ENCODE assay signal across 19 cellular contexts in genomic region chrX:124488412-124489161, GRCh38.
DNase-seq lines count a peak whose midpoint lies in the region; ATAC-seq and TF ChIP-seq lines count a peak whose summit lies in the region.
"Had no signal": no experiment of that assay in that cellular context is flagged by ENCODE, and none has a peak within 500 bp of the region (broad histone marks: within the 10 kb centered on the region; RNA-seq: fewer than 3 reads in every experiment).

No MANE protein-coding gene starts in this region.

- BruUV-seq in mammary epithelial cell (replicated peaks; lab: Mats Ljungman, UMichigan) = no TSS peak

- peak; percentile 80 for ATAC-seq in GM18505 (IDR thresholded peaks at IDR 0.05; ENCODE audit: unreplicated experiment)
- ATAC-seq in GM19467 (IDR thresholded peaks at IDR 0.05; ENCODE audit: unreplicated experiment) = peak; percentile 71
- peak; percentile 85 for ATAC-seq in HG02870 (IDR thresholded peaks at IDR 0.05; ENCODE audit: unreplicated experiment)
- peak; percentile 68 for ATAC-seq in HG03520 (IDR thresholded peaks at IDR 0.05; ENCODE audit: unreplicated experiment)
- ATAC-seq: activated T-cell treated with anti-CD3 and anti-CD28 coated beads, Interleukin-2, amount 50 U/mL, for 4 hours; left colon; stimulated activated effector memory CD8-positive, alpha-beta T cell treated with anti-CD3 and anti-CD28 coated beads, Interleukin-12 subunit alpha, Interleukin-12 subunit beta, amount 100 ng/mL, for 72 hours had no signal

- no peak for TF ChIP-seq POLR2A in GM18505 (IDR thresholded peaks at IDR 0.05; ENCODE audit: borderline replicate concordance, extremely low read depth, insufficient read depth, insufficient read length)

- CTCF ChIA-PET in mammary epithelial cell (lab: Charles Lee; ENCODE audit: low non-redundant PET) = no interaction called here

- H3K36me3 ChIP-seq in mammary epithelial cell (ENCODE audit: insufficient read depth, low read length) = no peaks in the 10 kb centered on the region
- H3K36me3 ChIP-seq: colonic mucosa had no signal

- H3K4me3 ChIP-seq in mammary epithelial cell (replicated peaks in 1 of 3; ENCODE audit: insufficient read depth in 1 of 3, low read depth in 2 of 3, low read length in 3 of 3) = no peak overlapping the region
- H3K4me3 ChIP-seq: colonic mucosa had no signal

- H4K20me1 ChIP-seq in mammary epithelial cell (ENCODE audit: insufficient read depth, low read length) = no peaks in the 10 kb centered on the region

- no peaks in the 10 kb centered on the region for H3K27me3 ChIP-seq in mammary epithelial cell (ENCODE audit: insufficient read depth, low read length)
- H3K27me3 ChIP-seq: colonic mucosa had no signal

- 89% methylated on average over 4 of the region's 4 CpGs for WGBS in mammary epithelial cell (ENCODE audit: low coverage, missing lambda C conversion rate)

- H2AFZ ChIP-seq in mammary epithelial cell (ENCODE audit: low read depth, low read length) = no peak overlapping the region

- no peak overlapping the region for H3K4me2 ChIP-seq in mammary epithelial cell (ENCODE audit: insufficient read depth, low read depth, low read length)

- no peaks in the 10 kb centered on the region for H3K4me1 ChIP-seq in mammary epithelial cell (ENCODE audit: insufficient read depth, low read length)
- H3K4me1 ChIP-seq: colonic mucosa had no signal

- DNase-seq in COR-L47 (lab: John Stamatoyannopoulos, UW) (no peak), NCI-H2081 treated with DMSO at 0.1 percent for 48 hours (lab: John Stamatoyannopoulos, UW) (no peak), KBM-7 (no peak), mammary epithelial cell (no peak)
- DNase-seq: activated CD4-positive, alpha-beta T cell treated with anti-CD3 and anti-CD28 coated beads for 4 hours; activated T-cell treated with anti-CD3 and anti-CD28 coated beads, Interleukin-2, amount 50 U/mL, for 4 hours; colonic mucosa; DMS153; erythroblast; H9; left colon; naive B cell; NCI-H1048; stimulated activated CD4-positive, alpha-beta T cell treated with anti-CD3 and anti-CD28 coated beads, Interleukin-2, amount 100 ng/mL, for 24 hours had no signal

- H3K9me3 ChIP-seq in mammary epithelial cell (replicated peaks; ENCODE audit: insufficient read depth, low read length) = no peaks in the 10 kb centered on the region
- H3K9me3 ChIP-seq: colonic mucosa had no signal

- H3K9ac ChIP-seq in mammary epithelial cell (ENCODE audit: insufficient read depth, low read length) = no peak overlapping the region

- no peak for TF ChIP-seq CTCF in mammary epithelial cell (conservative IDR thresholded peaks at IDR 0.05 in 1 of 2, IDR thresholded peaks at IDR 0.05 in 1 of 2; ENCODE audit: extremely low read depth in 1 of 2, insufficient read depth in 1 of 2, low read depth in 1 of 2, low read length in 2 of 2)

- H3K79me2 ChIP-seq in mammary epithelial cell (ENCODE audit: insufficient read depth, low read length) = no peaks in the 10 kb centered on the region

- no peak overlapping the region for H3K27ac ChIP-seq in mammary epithelial cell (ENCODE audit: insufficient read depth, low read depth, low read length)
- H3K27ac ChIP-seq: colonic mucosa had no signal

- in situ Hi-C loops in KBM-7 (cut with MboI; ENCODE audit: low pct_unique_long_range_greater_than_20kb, low sequenced_read_pairs) (no loop called here), mammary epithelial cell (cut with MboI; ENCODE audit: low sequenced_read_pairs in 2 of 2) (no loop called here)

- intact Hi-C loops in mammary epithelial cell (cut with micrococcal nuclease) = no loop called here

- dilution Hi-C loops in mammary epithelial cell (cut with HindIII; ENCODE audit: low sequenced_read_pairs) = no loop called here
